In the genomic region with DNA sequence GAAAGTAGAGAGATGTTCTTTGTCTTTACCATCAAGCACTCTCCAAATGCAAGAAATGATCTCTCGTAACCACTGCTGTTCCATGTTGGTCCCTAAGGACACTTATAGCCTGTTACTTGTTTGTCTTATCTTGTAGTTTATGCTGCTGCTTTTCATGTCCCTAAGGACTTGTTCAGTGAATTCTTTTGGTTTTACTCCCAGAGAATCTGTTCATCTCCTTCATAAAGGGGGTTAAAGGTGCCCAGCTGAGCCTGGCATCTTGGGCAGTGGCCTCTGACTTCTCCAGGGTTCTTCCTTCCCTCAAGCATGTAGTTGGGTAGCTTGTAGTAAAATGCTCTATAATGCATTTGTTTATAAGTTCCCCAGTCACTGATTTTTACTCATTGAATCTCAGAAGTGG, we compare ENCODE assay signal across 14 cellular contexts. TPM values are rescaled to one million over a fixed set of nuclear protein-coding genes. Genes with fewer than 3 reads are reported as not detected.
A peak's percentile ranks its signal among the peaks of the same experiment; 100 is the strongest.
DNase-seq lines count a peak whose midpoint lies in the region; ATAC-seq and TF ChIP-seq lines count a peak whose summit lies in the region.
"Had no signal": no experiment of that assay in that cellular context is flagged by ENCODE, and none has a peak within 500 bp of the region (broad histone marks: within the 10 kb centered on the region; RNA-seq: fewer than 3 reads in every experiment).

No MANE protein-coding gene starts in this region.

- DNase-seq in SK-N-MC (ENCODE audit: low read depth, low spot score) (no peak), left lung (no peak), smooth muscle cell (lab: John Stamatoyannopoulos, UW; ENCODE audit: unreplicated experiment) (no peak), NCI-H1092 (lab: John Stamatoyannopoulos, UW) (no peak), GF-D8 (lab: John Stamatoyannopoulos, UW) (no peak)
- DNase-seq: activated CD4-positive, alpha-beta T cell treated with anti-CD3 and anti-CD28 coated beads, Interleukin-2, amount 50 U/mL, for 1 hour; CD4-positive, alpha-beta T cell; cerebellar nuclear complex; left colon; NCI-H1436 treated with DMSO at 0.1 percent for 48 hours; NK-92 treated with Interleukin-12 subunit alpha and Interleukin-12 subunit beta, amount 100 ng/mL, for 24 hours had no signal

- no peak overlapping the region for H3K27ac ChIP-seq in HEK293 (ENCODE audit: extremely low read depth, low read depth, low read length)
- H3K27ac ChIP-seq in SK-N-MC, result peak overlapping the region; percentile 90
- H3K27ac ChIP-seq in left lung, result peak overlapping the region; percentile 78 to 90
- H3K27ac ChIP-seq in smooth muscle cell (ENCODE audit: low read depth), result peak overlapping the region; percentile 87

- H4K20me1 ChIP-seq in smooth muscle cell (ENCODE audit: low read depth), result peaks cover 13% of the 10 kb centered on the region

- intact Hi-C loops in left lung (cut with DNase I), result no loop called here

- no peak overlapping the region for H3K9ac ChIP-seq in SK-N-MC (ENCODE audit: insufficient read length)
- H3K9ac ChIP-seq in smooth muscle cell (ENCODE audit: low read depth), result no peak overlapping the region

- CTCF ChIA-PET in HEK293 (lab: Yijun Ruan, JAX), result no interaction called here

- H2AFZ ChIP-seq in smooth muscle cell (ENCODE audit: low read depth), result no peak overlapping the region

- WGBS in smooth muscle cell (ENCODE audit: low lambda C conversion rate), result 50% methylated on average over 1 of the region's 1 CpG

- no peaks in the 10 kb centered on the region for H3F3A ChIP-seq in smooth muscle cell (ENCODE audit: low read depth)

- H3K4me1 ChIP-seq in HEK293 (ENCODE audit: control insufficient read depth, insufficient read depth, low read length), result peaks cover 16% of the 10 kb centered on the region
- peaks cover 15 to 57% of the 10 kb centered on the region in 2 donors for H3K4me1 ChIP-seq in left lung
- peaks cover 20% of the 10 kb centered on the region for H3K4me1 ChIP-seq in smooth muscle cell (ENCODE audit: low read depth)

- H3K4me3 ChIP-seq in HEK293 (ENCODE audit: low read depth, low read length) (no peak overlapping the region), SK-N-MC (peak overlapping the region; percentile 79; the same call in 1 of the 2 replicates), left lung (no peak overlapping the region), smooth muscle cell (no peak overlapping the region)

- H3K36me3 ChIP-seq in HEK293 (ENCODE audit: control insufficient read depth in 2 of 2, insufficient read depth in 1 of 2, low read length in 2 of 2) (no peaks in the 10 kb centered on the region), SK-N-MC (ENCODE audit: insufficient read depth, low read length) (no peaks in the 10 kb centered on the region), left lung (no peaks in the 10 kb centered on the region), smooth muscle cell (ENCODE audit: low read depth) (no peaks in the 10 kb centered on the region)

- no peak for TF ChIP-seq CTCF in HEK293 (tag by site-specific recombination; IDR thresholded peaks at IDR 0.05)
- TF ChIP-seq CTCF in left lung (IDR thresholded peaks at IDR 0.05), result no peak
- TF ChIP-seq CTCF in smooth muscle cell (IDR thresholded peaks at IDR 0.05; ENCODE audit: borderline replicate concordance, insufficient read depth, poor library complexity, severe bottlenecking), result no peak

- H3K27me3 ChIP-seq in left lung (no peaks in the 10 kb centered on the region), smooth muscle cell (ENCODE audit: low read depth) (no peaks in the 10 kb centered on the region)

- H3K79me2 ChIP-seq in smooth muscle cell (ENCODE audit: low read depth), result peaks cover 53% of the 10 kb centered on the region

- no peaks in the 10 kb centered on the region for H3K9me3 ChIP-seq in HEK293 (ENCODE audit: control insufficient read depth, insufficient read depth, low read depth, low read length)
- no peaks in the 10 kb centered on the region for H3K9me3 ChIP-seq in SK-N-MC (ENCODE audit: low read depth, low read length)
- H3K9me3 ChIP-seq in left lung, result no peaks in the 10 kb centered on the region
- H3K9me3 ChIP-seq in smooth muscle cell (replicated peaks; ENCODE audit: low read depth), result no peaks in the 10 kb centered on the region

- ATAC-seq in left lung (no peak), HG02798 (IDR thresholded peaks at IDR 0.05; ENCODE audit: poor library complexity, unreplicated experiment) (no peak), GM21390 (IDR thresholded peaks at IDR 0.05; ENCODE audit: unreplicated experiment) (no peak)
- ATAC-seq: left colon had no signal

- H3K4me2 ChIP-seq in smooth muscle cell, result peak overlapping the region; percentile 84

- POLR2A ChIA-PET in HEK293 (lab: Yijun Ruan, JAX), result no interaction called here

TF ChIP-seq in HEK293, 187 proteins besides CTCF, POLR2A, EP300 and RAD21:
- TF ChIP-seq ZFP69B (tag by site-specific recombination; IDR thresholded peaks at IDR 0.05) (no peak), ZNF621 (tag by site-specific recombination; IDR thresholded peaks at IDR 0.05) (no peak)
- TF ChIP-seq, protein P1, sequence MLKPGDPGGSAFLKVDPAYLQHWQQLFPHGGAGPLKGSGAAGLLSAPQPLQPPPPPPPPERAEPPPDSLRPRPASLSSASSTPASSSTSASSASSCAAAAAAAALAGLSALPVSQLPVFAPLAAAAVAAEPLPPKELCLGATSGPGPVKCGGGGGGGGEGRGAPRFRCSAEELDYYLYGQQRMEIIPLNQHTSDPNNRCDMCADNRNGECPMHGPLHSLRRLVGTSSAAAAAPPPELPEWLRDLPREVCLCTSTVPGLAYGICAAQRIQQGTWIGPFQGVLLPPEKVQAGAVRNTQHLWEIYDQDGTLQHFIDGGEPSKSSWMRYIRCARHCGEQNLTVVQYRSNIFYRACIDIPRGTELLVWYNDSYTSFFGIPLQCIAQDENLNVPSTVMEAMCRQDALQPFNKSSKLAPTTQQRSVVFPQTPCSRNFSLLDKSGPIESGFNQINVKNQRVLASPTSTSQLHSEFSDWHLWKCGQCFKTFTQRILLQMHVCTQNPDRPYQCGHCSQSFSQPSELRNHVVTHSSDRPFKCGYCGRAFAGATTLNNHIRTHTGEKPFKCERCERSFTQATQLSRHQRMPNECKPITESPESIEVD (tag by site-specific recombination; IDR thresholded peaks at IDR 0.05), result 0 out of 2 replicates have a peak, but pooled peaks have one; percentile 29

RNA-seq across cellular contexts. Expression of a gene that starts 0.9 kb away (rescaled TPM):
- 10 to 100 TPM; 40.1 to 42.1 TPM for total RNA-seq in left lung
- total RNA-seq in smooth muscle cell, result 81.4 and 86.1 TPM in 2 replicates
- 67.5 and 68.9 TPM in 2 replicates for polyA plus RNA-seq in smooth muscle cell

RNA-seq across cellular contexts. Expression of a gene that starts 59.6 kb away (rescaled TPM):
- total RNA-seq in left lung (100 to 1,000 TPM; 110 to 123 TPM), smooth muscle cell (84.9 and 96.0 TPM in 2 replicates)
- polyA plus RNA-seq in smooth muscle cell, result 99.5 and 106 TPM in 2 replicates
